In genomic region chr7:101168412-101169049, GRCh38 we compare ENCODE assay signal across 15 cellular contexts. TPM values are rescaled to one million over a fixed set of nuclear protein-coding genes. Genes with fewer than 3 reads are reported as not detected.
DNase-seq lines count a peak whose midpoint lies in the region; ATAC-seq and TF ChIP-seq lines count a peak whose summit lies in the region.
"Had no signal": no experiment of that assay in that cellular context is flagged by ENCODE, and none has a peak within 500 bp of the region (broad histone marks: within the 10 kb centered on the region; RNA-seq: fewer than 3 reads in every experiment).

No MANE protein-coding gene starts in this region.

- no peak for ATAC-seq in GM19324 (IDR thresholded peaks at IDR 0.05; ENCODE audit: low FRiP score, unreplicated experiment)
- ATAC-seq: left ventricle myocardium superior, upper lobe of right lung had no signal

- peak overlapping the region; percentile 15 for H3K27ac Mint-ChIP-seq in activated CD4-positive, alpha-beta memory T cell treated with anti-CD3 and anti-CD28 coated beads for 36 hours
- H3K27ac Mint-ChIP-seq in activated CD4-positive, alpha-beta memory T cell treated with anti-CD3 and anti-CD28 coated beads, Interleukin-2, amount 10 ng/mL, durations not matched to agents 7 days and 5 days: no peak overlapping the region

- no peaks in the 10 kb centered on the region for H3K79me2 ChIP-seq in SK-N-SH (ENCODE audit: insufficient read depth)
- H3K79me2 ChIP-seq in neural cell (replicated peaks; ENCODE audit: insufficient read depth, low read length): no peaks in the 10 kb centered on the region

- no peaks in the 10 kb centered on the region for H3K9me2 ChIP-seq in SK-N-SH
- H3K9me2 ChIP-seq in neural cell (ENCODE audit: insufficient read depth, low read length): no peaks in the 10 kb centered on the region

- no peak overlapping the region for H3K4me3 Mint-ChIP-seq in activated CD4-positive, alpha-beta memory T cell treated with anti-CD3 and anti-CD28 coated beads for 36 hours
- no peak overlapping the region for H3K4me3 Mint-ChIP-seq in activated CD4-positive, alpha-beta memory T cell treated with anti-CD3 and anti-CD28 coated beads, Interleukin-2, amount 10 ng/mL, durations not matched to agents 7 days and 5 days

- no peak for DNase-seq in activated CD4-positive, alpha-beta memory T cell treated with anti-CD3 and anti-CD28 coated beads for 36 hours
- no peak for DNase-seq in activated CD4-positive, alpha-beta memory T cell treated with anti-CD3 and anti-CD28 coated beads, Interleukin-2, amount 10 ng/mL, durations not matched to agents 7 days and 5 days
- DNase-seq in SK-N-SH (no peak), posterior cingulate gyrus (no peak)
- DNase-seq: left ventricle myocardium superior, NCI-H1417 treated with DMSO at 0.1 percent for 48 hours, NCI-H510A, occipital lobe, spleen, upper lobe of right lung had no signal

- H3K36me3 ChIP-seq in SK-N-SH (replicated peaks in 1 of 2; ENCODE audit: control insufficient read depth in 1 of 2, insufficient read depth in 2 of 2, low read length in 1 of 2) (no peaks in the 10 kb centered on the region), neural cell (ENCODE audit: insufficient read depth, low read length) (no peaks in the 10 kb centered on the region)
- H3K36me3 ChIP-seq: breast epithelium, HAP-1, spleen, upper lobe of right lung had no signal

- TF ChIP-seq RAD21 in SK-N-SH (IDR thresholded peaks at IDR 0.05; ENCODE audit: low read length) (no peak), neural cell (conservative IDR thresholded peaks at IDR 0.05) (no peak)

- peak overlapping the region in 1 of 2 experiments; percentile 67; a peak in 2 of 4 replicates for H3K27ac ChIP-seq in SK-N-SH (ENCODE audit: low read depth in 2 of 2, low read length in 1 of 2)
- peak overlapping the region; percentile 93 for H3K27ac ChIP-seq in neural cell (ENCODE audit: low read length)
- H3K27ac ChIP-seq: breast epithelium, RWPE1, spleen, upper lobe of right lung had no signal

- peaks cover 36 to 61% of the 10 kb centered on the region in 2 experiments for H3K4me1 ChIP-seq in SK-N-SH (ENCODE audit: control insufficient read depth in 1 of 2, insufficient read depth in 2 of 2, low read depth in 1 of 2, low read length in 1 of 2)

- H3K4me1 Mint-ChIP-seq in activated CD4-positive, alpha-beta memory T cell treated with anti-CD3 and anti-CD28 coated beads for 36 hours (ENCODE audit: low read depth): peaks cover 72% of the 10 kb centered on the region
- peaks cover 63% of the 10 kb centered on the region for H3K4me1 Mint-ChIP-seq in activated CD4-positive, alpha-beta memory T cell treated with anti-CD3 and anti-CD28 coated beads, Interleukin-2, amount 10 ng/mL, durations not matched to agents 7 days and 5 days

- no peaks in the 10 kb centered on the region; the same call in 1 of the 2 replicates for H3K27me3 ChIP-seq in SK-N-SH (ENCODE audit: insufficient read depth)
- peaks cover 69% of the 10 kb centered on the region for H3K27me3 ChIP-seq in neural cell (ENCODE audit: insufficient read depth, low read depth, low read length)

- no peak overlapping the region for H3K9ac ChIP-seq in SK-N-SH
- peak overlapping the region; percentile 93 for H3K9ac ChIP-seq in neural cell (ENCODE audit: low read length)

- no peaks in the 10 kb centered on the region for H3K36me3 Mint-ChIP-seq in activated CD4-positive, alpha-beta memory T cell treated with anti-CD3 and anti-CD28 coated beads for 36 hours
- peaks cover 3% of the 10 kb centered on the region for H3K36me3 Mint-ChIP-seq in activated CD4-positive, alpha-beta memory T cell treated with anti-CD3 and anti-CD28 coated beads, Interleukin-2, amount 10 ng/mL, durations not matched to agents 7 days and 5 days (ENCODE audit: low read depth)

- peaks cover 76% of the 10 kb centered on the region for H3K27me3 Mint-ChIP-seq in activated CD4-positive, alpha-beta memory T cell treated with anti-CD3 and anti-CD28 coated beads for 36 hours
- H3K27me3 Mint-ChIP-seq in activated CD4-positive, alpha-beta memory T cell treated with anti-CD3 and anti-CD28 coated beads, Interleukin-2, amount 10 ng/mL, durations not matched to agents 7 days and 5 days: peaks cover 84% of the 10 kb centered on the region

- no peaks in the 10 kb centered on the region for H3K9me3 Mint-ChIP-seq in activated CD4-positive, alpha-beta memory T cell treated with anti-CD3 and anti-CD28 coated beads for 36 hours
- no peaks in the 10 kb centered on the region for H3K9me3 Mint-ChIP-seq in activated CD4-positive, alpha-beta memory T cell treated with anti-CD3 and anti-CD28 coated beads, Interleukin-2, amount 10 ng/mL, durations not matched to agents 7 days and 5 days

- H2AFZ ChIP-seq in SK-N-SH (ENCODE audit: low read depth) (no peak overlapping the region), neural cell (ENCODE audit: low read depth, low read length) (no peak overlapping the region)

- TF ChIP-seq CTCF in SK-N-SH (IDR thresholded peaks at IDR 0.05) (peak; percentile 11), neural cell (IDR thresholded peaks at IDR 0.05; ENCODE audit: poor library complexity, severe bottlenecking) (no peak)

- H4K20me1 ChIP-seq in SK-N-SH (ENCODE audit: insufficient read depth): peaks cover 17% of the 10 kb centered on the region
- no peaks in the 10 kb centered on the region for H4K20me1 ChIP-seq in neural cell (ENCODE audit: insufficient read depth)

- H3K9me3 ChIP-seq in SK-N-SH (no peaks in the 10 kb centered on the region), neural cell (ENCODE audit: low read length) (no peaks in the 10 kb centered on the region)
- H3K9me3 ChIP-seq: breast epithelium, HAP-1, upper lobe of right lung had no signal

- H3F3A ChIP-seq in SK-N-SH (replicated peaks; ENCODE audit: insufficient read depth): peaks cover 37% of the 10 kb centered on the region
- H3F3A ChIP-seq in neural cell (ENCODE audit: insufficient read depth, low read length, poor library complexity, severe bottlenecking): no peaks in the 10 kb centered on the region

- TF ChIP-seq EP300 in SK-N-SH (IDR thresholded peaks at IDR 0.05; ENCODE audit: borderline replicate concordance in 1 of 2, low read depth in 1 of 2, low read length in 1 of 2) (no peak), neural cell (conservative IDR thresholded peaks at IDR 0.05; ENCODE audit: poor library complexity, severe bottlenecking) (no peak)

- CTCF ChIA-PET in activated CD4-positive, alpha-beta memory T cell treated with anti-CD3 and anti-CD28 coated beads for 36 hours (lab: Charles Lee): interaction anchor here (0.7 to 1.5 kb wide), 7 partner anchors 9 to 84 kb away, joined by 3 to 9 read pairs (median 4); partner anchors contain the start of gene TRIM56
- CTCF ChIA-PET in activated CD4-positive, alpha-beta memory T cell treated with anti-CD3 and anti-CD28 coated beads, Interleukin-2, amount 10 ng/mL, durations not matched to agents 7 days and 5 days (lab: Charles Lee): interaction anchor here (0.7 to 1.5 kb wide), 3 partner anchors 13 to 25 kb away, joined by 3 to 14 read pairs (median 3); no protein-coding TSS in a partner anchor
- CTCF ChIA-PET in SK-N-SH (lab: Yijun Ruan, JAX): interaction anchor here (0.7 to 2.9 kb wide), 13 partner anchors 9 to 114 kb away, joined by 3 to 26 read pairs (median 4); partner anchors contain the start of gene AP1S1

- POLR2A ChIA-PET in activated CD4-positive, alpha-beta memory T cell treated with anti-CD3 and anti-CD28 coated beads for 36 hours (lab: Charles Lee): no interaction called here
- POLR2A ChIA-PET in activated CD4-positive, alpha-beta memory T cell treated with anti-CD3 and anti-CD28 coated beads, Interleukin-2, amount 10 ng/mL, durations not matched to agents 7 days and 5 days (lab: Charles Lee): no interaction called here
- POLR2A ChIA-PET in SK-N-SH (lab: Yijun Ruan, JAX): interaction anchor here (0.5 to 1.4 kb wide), 5 partner anchors 10 to 73 kb away, joined by 3 to 7 read pairs (median 3); partner anchors contain the start of gene NAT16

- intact Hi-C loops in activated CD4-positive, alpha-beta memory T cell treated with anti-CD3 and anti-CD28 coated beads for 36 hours (cut with micrococcal nuclease): no loop called here
- intact Hi-C loops in posterior cingulate gyrus (cut with DNase I): no loop called here

- 7% methylated on average over 6 of the region's 6 CpGs for WGBS in SK-N-SH (ENCODE audit: low lambda C conversion rate)

- H3K4me2 ChIP-seq in SK-N-SH (peak overlapping the region; percentile 98), neural cell (ENCODE audit: low read length) (no peak overlapping the region)

- peak overlapping the region in 1 of 2 experiments; percentile 43; a peak in 2 of 4 replicates for H3K4me3 ChIP-seq in SK-N-SH (ENCODE audit: low read depth in 2 of 2, low read length in 1 of 2)
- peak overlapping the region; percentile 94 for H3K4me3 ChIP-seq in neural cell (ENCODE audit: low read length)
- H3K4me3 ChIP-seq: breast epithelium, HAP-1, spleen, upper lobe of right lung had no signal

RNA-seq across cellular contexts. Expression of gene VGF, which starts 3.2 kb away (rescaled TPM):
- total RNA-seq in activated CD4-positive, alpha-beta memory T cell treated with anti-CD3 and anti-CD28 coated beads for 36 hours: not detected
- under 1 TPM; 0.30 to 0.33 TPM for total RNA-seq in activated CD4-positive, alpha-beta memory T cell treated with anti-CD3 and anti-CD28 coated beads, Interleukin-2, amount 10 ng/mL, durations not matched to agents 7 days and 5 days
- polyA plus RNA-seq in SK-N-SH (2012; rRNA removed) (17.4 and 54.3 TPM in 2 replicates), neural cell (36.8 and 39.3 TPM in 2 replicates)
- 48.7 and 59.7 TPM in 2 replicates for polyA plus RNA-seq in SK-N-SH (2012; cell fraction: cytosol; rRNA removed)
- 65.5 and 96.9 TPM in 2 replicates for polyA plus RNA-seq in SK-N-SH (2012; cell fraction: nucleus; rRNA removed)
- 30.7 and 49.4 TPM in 2 replicates for polyA minus RNA-seq in neural cell
- total RNA-seq: left ventricle myocardium superior, upper lobe of right lung had no signal

RNA-seq across cellular contexts. Expression of gene NAT16, which starts 11.6 kb away (rescaled TPM):
- total RNA-seq in activated CD4-positive, alpha-beta memory T cell treated with anti-CD3 and anti-CD28 coated beads for 36 hours: not detected
- not detected for total RNA-seq in activated CD4-positive, alpha-beta memory T cell treated with anti-CD3 and anti-CD28 coated beads, Interleukin-2, amount 10 ng/mL, durations not matched to agents 7 days and 5 days
- polyA plus RNA-seq in SK-N-SH (2012; rRNA removed): 0.64 and 0.68 TPM in 2 replicates
- 0.51 and 0.62 TPM in 2 replicates for polyA plus RNA-seq in SK-N-SH (2012; cell fraction: cytosol; rRNA removed)
- polyA plus RNA-seq in SK-N-SH (2012; cell fraction: nucleus; rRNA removed): 3.7 and 7.0 TPM in 2 replicates
- 4.0 and 4.5 TPM in 2 replicates for polyA plus RNA-seq in neural cell
- 0.73 and 1.5 TPM in 2 replicates for polyA minus RNA-seq in neural cell
- total RNA-seq: breast epithelium, left ventricle myocardium superior, spleen, upper lobe of right lung had no signal
- polyA plus RNA-seq: spleen had no signal

RNA-seq across cellular contexts. Expression of gene AP1S1, which starts 14.3 kb away (rescaled TPM):
- 10 to 100 TPM; 41.1 to 44.7 TPM for total RNA-seq in activated CD4-positive, alpha-beta memory T cell treated with anti-CD3 and anti-CD28 coated beads for 36 hours
- total RNA-seq in activated CD4-positive, alpha-beta memory T cell treated with anti-CD3 and anti-CD28 coated beads, Interleukin-2, amount 10 ng/mL, durations not matched to agents 7 days and 5 days: 10 to 100 TPM; 46.7 to 50.0 TPM
- 616 and 704 TPM in 2 replicates for polyA plus RNA-seq in SK-N-SH (2012; rRNA removed)
- 481 and 593 TPM in 2 replicates for polyA plus RNA-seq in SK-N-SH (2012; cell fraction: cytosol; rRNA removed)
- 340 and 390 TPM in 2 replicates for polyA plus RNA-seq in SK-N-SH (2012; cell fraction: nucleus; rRNA removed)
- 344 and 389 TPM in 2 replicates for polyA plus RNA-seq in neural cell
- polyA minus RNA-seq in neural cell: 99.2 and 107 TPM in 2 replicates

RNA-seq across cellular contexts. Expression of gene MOGAT3, which starts 32.3 kb away (rescaled TPM):
- not detected for total RNA-seq in activated CD4-positive, alpha-beta memory T cell treated with anti-CD3 and anti-CD28 coated beads for 36 hours
- total RNA-seq in activated CD4-positive, alpha-beta memory T cell treated with anti-CD3 and anti-CD28 coated beads, Interleukin-2, amount 10 ng/mL, durations not matched to agents 7 days and 5 days: not detected
- not detected in 2 replicates for polyA plus RNA-seq in SK-N-SH (2012; rRNA removed)
- not detected in 2 replicates for polyA plus RNA-seq in SK-N-SH (2012; cell fraction: cytosol; rRNA removed)
- not detected in 2 replicates for polyA plus RNA-seq in SK-N-SH (2012; cell fraction: nucleus; rRNA removed)
- polyA plus RNA-seq in neural cell: not detected in 2 replicates
- polyA minus RNA-seq in neural cell: not detected in 2 replicates
- total RNA-seq: left ventricle myocardium superior, occipital lobe, spleen, upper lobe of right lung had no signal
- polyA plus RNA-seq: spleen had no signal

RNA-seq across cellular contexts. Expression of gene SERPINE1, which starts 41.6 kb away (rescaled TPM):
- under 1 TPM in 1 of 2 experiments, not detected in 1; 0.12 TPM for total RNA-seq in activated CD4-positive, alpha-beta memory T cell treated with anti-CD3 and anti-CD28 coated beads for 36 hours
- total RNA-seq in activated CD4-positive, alpha-beta memory T cell treated with anti-CD3 and anti-CD28 coated beads, Interleukin-2, amount 10 ng/mL, durations not matched to agents 7 days and 5 days: under 1 TPM; 0.23 to 0.28 TPM
- polyA plus RNA-seq in SK-N-SH (2012; rRNA removed) (4,174 and 5,753 TPM in 2 replicates), neural cell (0.12 TPM in 1 of 2 replicates, not detected in the other)
- 2,518 and 3,426 TPM in 2 replicates for polyA plus RNA-seq in SK-N-SH (2012; cell fraction: cytosol; rRNA removed)
- polyA plus RNA-seq in SK-N-SH (2012; cell fraction: nucleus; rRNA removed): 3,662 and 5,083 TPM in 2 replicates
- polyA minus RNA-seq in neural cell: 0.23 TPM in 1 of 2 replicates, not detected in the other
